1 cellular context compared by ENCODE assay signal in genomic region chr17:47004906-47005305, GRCh38.
TF ChIP-seq lines count a peak whose summit lies in the region.

No MANE protein-coding gene starts in this region.

TF ChIP-seq in K562, 482 proteins besides CTCF, POLR2A, EP300 and RAD21:
- TF ChIP-seq ARID3A (IDR thresholded peaks at IDR 0.05; ENCODE audit: borderline replicate concordance, low read depth, low read length) (no peak), MAFF (IDR thresholded peaks at IDR 0.05; ENCODE audit: low read length) (no peak)
